In the genomic region with DNA sequence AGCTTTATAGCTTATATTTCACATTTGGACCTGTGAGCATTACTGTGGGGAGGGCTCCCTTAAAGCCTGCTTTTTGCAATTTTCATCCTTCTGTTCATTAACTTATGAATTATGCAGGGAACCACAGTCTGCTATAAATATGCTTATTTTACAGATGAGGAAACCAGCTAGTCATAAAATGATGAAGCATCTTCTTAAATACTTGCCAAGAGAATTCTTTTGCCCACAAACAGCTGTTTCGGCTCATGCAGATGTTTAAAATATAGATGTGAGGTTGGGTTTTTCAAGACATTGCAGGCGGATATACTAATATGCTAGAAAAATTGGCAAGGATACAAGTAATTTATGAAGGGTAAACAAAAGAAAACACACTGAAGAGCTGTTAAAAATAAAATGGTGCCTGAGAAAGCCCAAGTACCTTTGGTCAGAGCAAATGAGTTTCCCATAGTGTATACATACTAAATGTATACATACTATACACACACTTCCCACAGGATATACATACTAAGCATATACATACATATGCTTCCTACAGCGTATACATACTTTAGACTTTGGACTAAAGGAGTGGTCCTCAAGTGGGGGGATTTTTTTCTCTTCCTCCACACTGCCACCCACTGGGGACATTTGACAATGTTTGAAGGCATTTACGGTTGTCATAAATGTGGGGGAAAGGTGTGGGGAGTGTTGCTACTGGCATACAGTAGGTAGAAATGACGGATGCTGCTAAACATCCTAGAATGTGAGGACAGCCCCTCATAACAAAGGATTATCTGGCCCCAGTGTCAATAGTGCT, we compare ENCODE assay signal across 26 cellular contexts.
A peak's percentile ranks its signal among the peaks of the same experiment; 100 is the strongest.
DNase-seq lines count a peak whose midpoint lies in the region; ATAC-seq and TF ChIP-seq lines count a peak whose summit lies in the region.
"Had no signal": no experiment of that assay in that cellular context is flagged by ENCODE, and none has a peak within 500 bp of the region (broad histone marks: within the 10 kb centered on the region; RNA-seq: fewer than 3 reads in every experiment).

No MANE protein-coding gene starts in this region.

- H3K27me3 ChIP-seq in A673 (replicated peaks; ENCODE audit: insufficient read depth, low read depth, low read length, poor library complexity) (peaks cover 3% of the 10 kb centered on the region), H7 (ENCODE audit: control insufficient read depth, insufficient read depth, low read length) (no peaks in the 10 kb centered on the region), suprapubic skin (no peaks in the 10 kb centered on the region)
- H3K27me3 ChIP-seq: BLaER1 treated with 17β-estradiol and CSF1 and Interleukin-3, amounts not matched to agents 10 nM and 100 nM; esophagus muscularis mucosa had no signal

- H3K27me3 Mint-ChIP-seq in mesothelial cell of epicardium (ENCODE audit: low read depth) = no peaks in the 10 kb centered on the region
- H3K27me3 Mint-ChIP-seq: activated CD4-positive, alpha-beta memory T cell treated with anti-CD3 and anti-CD28 coated beads, Interleukin-2, amount 10 ng/mL, durations not matched to agents 7 days and 5 days; dendritic cell treated with granulocyte-macrophage colony-stimulating factor and Interleukin-4, amounts not matched to agents 40 ng/mL and 50 ng/mL, for 4 days had no signal

- TF ChIP-seq POLR2A in suprapubic skin (IDR thresholded peaks at IDR 0.05) = no peak
- no peak for TF ChIP-seq POLR2A in erythroblast (IDR thresholded peaks at IDR 0.05; ENCODE audit: low read length)

- TF ChIP-seq CTCF in A673 (conservative IDR thresholded peaks at IDR 0.05; ENCODE audit: low read depth, low read length) = peak; percentile 58
- peak; percentile 59 for TF ChIP-seq CTCF in OCI-LY7 (conservative IDR thresholded peaks at IDR 0.05; ENCODE audit: low read length)
- no peak for TF ChIP-seq CTCF in fibroblast of villous mesenchyme (IDR thresholded peaks at IDR 0.05; ENCODE audit: insufficient read depth, low read depth, low read length)
- no peak for TF ChIP-seq CTCF in suprapubic skin (IDR thresholded peaks at IDR 0.05)
- TF ChIP-seq CTCF in mesothelial cell of epicardium (IDR thresholded peaks at IDR 0.05; ENCODE audit: unreplicated experiment) = no peak

- CTCF ChIA-PET in A673 (lab: Charles Lee) = no interaction called here
- CTCF ChIA-PET in OCI-LY7 (lab: Charles Lee; ENCODE audit: unreplicated experiment) = no interaction called here

- H3K27ac ChIP-seq in A673 (ENCODE audit: low read depth, low read length, poor library complexity, severe bottlenecking) = no peak overlapping the region
- H3K27ac ChIP-seq in OCI-LY7 (ENCODE audit: low read depth, low read length, poor library complexity, severe bottlenecking) = no peak overlapping the region
- no peak overlapping the region for H3K27ac ChIP-seq in suprapubic skin
- H3K27ac ChIP-seq: BLaER1 treated with 17β-estradiol and CSF1 and Interleukin-3, amounts not matched to agents 10 nM and 100 nM; esophagus muscularis mucosa; skin epidermis had no signal

- H3K4me1 ChIP-seq in A673 (ENCODE audit: insufficient read depth, low read length, poor library complexity, severe bottlenecking) = no peaks in the 10 kb centered on the region
- H3K4me1 ChIP-seq in OCI-LY7 (ENCODE audit: insufficient read depth, low read length, poor library complexity, severe bottlenecking) = no peaks in the 10 kb centered on the region
- H3K4me1 ChIP-seq in suprapubic skin = no peaks in the 10 kb centered on the region
- H3K4me1 ChIP-seq: esophagus muscularis mucosa had no signal

- 87% methylated on average over 5 of the region's 5 CpGs for WGBS in suprapubic skin

- BruUV-seq in A673 (replicated peaks; lab: Mats Ljungman, UMichigan) (no TSS peak), OCI-LY7 (replicated peaks; lab: Mats Ljungman, UMichigan) (no TSS peak)

- no peak overlapping the region for H3K27ac Mint-ChIP-seq in mesothelial cell of epicardium
- H3K27ac Mint-ChIP-seq: activated CD4-positive, alpha-beta memory T cell treated with anti-CD3 and anti-CD28 coated beads, Interleukin-2, amount 10 ng/mL, durations not matched to agents 7 days and 5 days; dendritic cell treated with granulocyte-macrophage colony-stimulating factor and Interleukin-4, amounts not matched to agents 40 ng/mL and 50 ng/mL, for 4 days; nephron had no signal

- H3K4me3 Mint-ChIP-seq in mesothelial cell of epicardium = no peak overlapping the region
- H3K4me3 Mint-ChIP-seq: activated CD4-positive, alpha-beta memory T cell treated with anti-CD3 and anti-CD28 coated beads, Interleukin-2, amount 10 ng/mL, durations not matched to agents 7 days and 5 days; dendritic cell treated with granulocyte-macrophage colony-stimulating factor and Interleukin-4, amounts not matched to agents 40 ng/mL and 50 ng/mL, for 4 days; nephron had no signal

- H4K20me1 ChIP-seq in OCI-LY7 (ENCODE audit: insufficient read depth, low read length) = no peaks in the 10 kb centered on the region
- H4K20me1 ChIP-seq: BLaER1 treated with 17β-estradiol and CSF1 and Interleukin-3, amounts not matched to agents 10 nM and 100 nM had no signal

- ATAC-seq in HG02588 (IDR thresholded peaks at IDR 0.05; ENCODE audit: unreplicated experiment) = no peak
- ATAC-seq: left colon, Right ventricle myocardium inferior had no signal

- peaks cover 4% of the 10 kb centered on the region for H3K36me3 Mint-ChIP-seq in mesothelial cell of epicardium

- H3K4me3 ChIP-seq in A673 (ENCODE audit: low read depth, low read length, poor library complexity, severe bottlenecking) = no peak overlapping the region
- no peak overlapping the region for H3K4me3 ChIP-seq in H7 (ENCODE audit: insufficient read depth, low read depth, low read length)
- H3K4me3 ChIP-seq in OCI-LY7 (ENCODE audit: low read depth, low read length, poor library complexity, severe bottlenecking) = no peak overlapping the region
- no peak overlapping the region for H3K4me3 ChIP-seq in fibroblast of villous mesenchyme (ENCODE audit: low read depth, low read length)
- H3K4me3 ChIP-seq in suprapubic skin = no peak overlapping the region
- H3K4me3 ChIP-seq: BLaER1 treated with 17β-estradiol and CSF1 and Interleukin-3, amounts not matched to agents 10 nM and 100 nM; esophagus muscularis mucosa; skin epidermis had no signal

- peaks cover 4% of the 10 kb centered on the region for H3K9me3 ChIP-seq in A673 (ENCODE audit: low read depth, low read length, poor library complexity, severe bottlenecking)
- no peaks in the 10 kb centered on the region for H3K9me3 ChIP-seq in OCI-LY7 (ENCODE audit: low read length)
- no peaks in the 10 kb centered on the region for H3K9me3 ChIP-seq in suprapubic skin
- H3K9me3 ChIP-seq: esophagus muscularis mucosa had no signal

- no peak overlapping the region for H3K4me2 ChIP-seq in OCI-LY7 (ENCODE audit: low read length)
- H3K4me2 ChIP-seq: BLaER1 treated with 17β-estradiol and CSF1 and Interleukin-3, amounts not matched to agents 10 nM and 100 nM had no signal

- H3K9me2 ChIP-seq in OCI-LY7 (ENCODE audit: insufficient read depth, low read length) = no peaks in the 10 kb centered on the region

- intact Hi-C loops in A673 (cut with micrococcal nuclease; ENCODE audit: unreplicated experiment) (loop anchor here (2.0 kb wide), 1 partner anchor 162 kb away; no protein-coding TSS in a partner anchor), OCI-LY7 (cut with micrococcal nuclease; ENCODE audit: unreplicated experiment) (no loop called here)

- peaks cover 18% of the 10 kb centered on the region for H3K9me3 Mint-ChIP-seq in mesothelial cell of epicardium
- H3K9me3 Mint-ChIP-seq: activated CD4-positive, alpha-beta memory T cell treated with anti-CD3 and anti-CD28 coated beads, Interleukin-2, amount 10 ng/mL, durations not matched to agents 7 days and 5 days had no signal

- H3K36me3 ChIP-seq in A673 (ENCODE audit: insufficient read depth, low read length, poor library complexity, severe bottlenecking) (no peaks in the 10 kb centered on the region), H7 (replicated peaks; ENCODE audit: control insufficient read depth, insufficient read depth, low read length) (no peaks in the 10 kb centered on the region), OCI-LY7 (ENCODE audit: insufficient read depth, low read length) (no peaks in the 10 kb centered on the region), suprapubic skin (no peaks in the 10 kb centered on the region)
- H3K36me3 ChIP-seq: BLaER1 treated with 17β-estradiol and CSF1 and Interleukin-3, amounts not matched to agents 10 nM and 100 nM; esophagus muscularis mucosa had no signal

- TF ChIP-seq EP300 in suprapubic skin (IDR thresholded peaks at IDR 0.05) = no peak

- POLR2A ChIA-PET in A673 (lab: Charles Lee; ENCODE audit: low non-redundant PET) = no interaction called here
- POLR2A ChIA-PET in OCI-LY7 (lab: Charles Lee) = no interaction called here

- peaks cover 3% of the 10 kb centered on the region for H3K4me1 Mint-ChIP-seq in mesothelial cell of epicardium
- H3K4me1 Mint-ChIP-seq: activated CD4-positive, alpha-beta memory T cell treated with anti-CD3 and anti-CD28 coated beads, Interleukin-2, amount 10 ng/mL, durations not matched to agents 7 days and 5 days had no signal

- peak; percentile 45 for DNase-seq in A673 (ENCODE audit: low spot score)
- peak; percentile 7 for DNase-seq in H7
- DNase-seq in OCI-LY7 (ENCODE audit: low spot score) = no peak
- DNase-seq in fibroblast of villous mesenchyme (ENCODE audit: low read depth) = peak; percentile 80
- no peak for DNase-seq in suprapubic skin (ENCODE audit: low spot score in 2 of 2)
- no peak for DNase-seq in mesothelial cell of epicardium (ENCODE audit: low spot score in 2 of 2, unreplicated experiment in 2 of 2)
- DNase-seq in erythroblast (lab: John Stamatoyannopoulos, UW) = no peak
- DNase-seq: ACHN; activated CD4-positive, alpha-beta memory T cell treated with anti-CD3 and anti-CD28 coated beads, Interleukin-2, amount 10 ng/mL, durations not matched to agents 7 days and 5 days; activated CD8-positive, alpha-beta memory T cell treated with anti-CD3 and anti-CD28 coated beads, Interleukin-2, amount 50 U/mL, for 4 hours; activated naive CD4-positive, alpha-beta T cell; central memory CD4-positive, alpha-beta T cell; DMS153; hippocampal formation; left colon; NCI-H1092; NCI-H187; NCI-H510A; stimulated activated naive CD4-positive, alpha-beta T cell had no signal

- no peak overlapping the region for H2AFZ ChIP-seq in OCI-LY7 (ENCODE audit: low read length)

- H3K79me2 ChIP-seq in OCI-LY7 (ENCODE audit: insufficient read depth, low read depth, low read length) = no peaks in the 10 kb centered on the region

Comparison
In these comparisons a context has a peak if more than half of its experiments do, and no peak if none do; other contexts are left out.
1. DNase-seq: peak in A673 (single experiment), H7 (single experiment) and fibroblast of villous mesenchyme (single experiment); none in OCI-LY7 (single experiment), suprapubic skin (0 of 2), mesothelial cell of epicardium (0 of 2) and erythroblast (0 of 2).
2. CTCF ChIP-seq: peak in A673 (single experiment) and OCI-LY7 (single experiment); none in fibroblast of villous mesenchyme (single experiment), suprapubic skin (0 of 2) and mesothelial cell of epicardium (single experiment).